ENCODE assay signal across 8 cellular contexts in genomic region chr12:95182868-95183415, GRCh38. TPM values are rescaled to one million over a fixed set of nuclear protein-coding genes. Genes with fewer than 3 reads are reported as not detected.
DNase-seq lines count a peak whose midpoint lies in the region; ATAC-seq, FAIRE-seq and TF ChIP-seq lines count a peak whose summit lies in the region.
"Had no signal": no experiment of that assay in that cellular context is flagged by ENCODE, and none has a peak within 500 bp of the region (broad histone marks: within the 10 kb centered on the region; RNA-seq: fewer than 3 reads in every experiment).

No MANE protein-coding gene starts in this region.

- peaks cover 6% of the 10 kb centered on the region for H3K79me2 ChIP-seq in astrocyte (ENCODE audit: insufficient read depth, low read length)

- peak overlapping the region; percentile 83 for H3K27ac Mint-ChIP-seq in astrocyte (ENCODE audit: unreplicated experiment)

- H3K4me2 ChIP-seq in astrocyte (ENCODE audit: low read length) = peak overlapping the region; percentile 43

- H3K9ac ChIP-seq in astrocyte (ENCODE audit: low read length) = peak overlapping the region; percentile 59

- H3K27ac ChIP-seq in astrocyte (ENCODE audit: low read depth, low read length) = peak overlapping the region; percentile 77
- H3K27ac ChIP-seq in SJCRH30 = no peak overlapping the region

- H3K4me1 Mint-ChIP-seq in astrocyte (ENCODE audit: low read depth, unreplicated experiment) = peaks cover 23% of the 10 kb centered on the region

- no peaks in the 10 kb centered on the region for H3K27me3 Mint-ChIP-seq in astrocyte (ENCODE audit: low read depth, unreplicated experiment)

- H3K4me3 ChIP-seq in astrocyte (ENCODE audit: insufficient read depth, low read depth, low read length) = no peak overlapping the region
- no peak overlapping the region for H3K4me3 ChIP-seq in SJCRH30

- peak; percentile 57 for ATAC-seq in GM18868 (IDR thresholded peaks at IDR 0.05; ENCODE audit: unreplicated experiment)
- ATAC-seq in HG02870 (IDR thresholded peaks at IDR 0.05; ENCODE audit: unreplicated experiment) = peak; percentile 78
- ATAC-seq in HG02973 (IDR thresholded peaks at IDR 0.05; ENCODE audit: unreplicated experiment) = no peak

- no peaks in the 10 kb centered on the region for H4K20me1 ChIP-seq in astrocyte (ENCODE audit: insufficient read depth, low read length)

- peaks cover 9% of the 10 kb centered on the region for H3K36me3 Mint-ChIP-seq in astrocyte (ENCODE audit: low read depth, unreplicated experiment)

- no peak for FAIRE-seq in astrocyte (lab: Jason Lieb, UNC)

- H3K27me3 ChIP-seq in astrocyte (ENCODE audit: insufficient read depth, low read length) = no peaks in the 10 kb centered on the region
- no peaks in the 10 kb centered on the region for H3K27me3 ChIP-seq in SJCRH30

- peak; percentile 97 for DNase-seq in astrocyte (ENCODE audit: low read depth)
- DNase-seq in non-pigmented ciliary epithelial cell (ENCODE audit: low read depth) = peak; percentile 85
- no peak for DNase-seq in NOMO-1 (lab: John Stamatoyannopoulos, UW; ENCODE audit: unreplicated experiment in 2 of 2)
- DNase-seq in SJCRH30 = no peak
- DNase-seq: activated effector memory CD4-positive, alpha-beta T cell treated with Interleukin-2 at 50 U/mL for 16 hours had no signal

- H3K9me3 ChIP-seq in astrocyte (ENCODE audit: insufficient read depth, low read depth, low read length) (no peaks in the 10 kb centered on the region), SJCRH30 (replicated peaks) (no peaks in the 10 kb centered on the region)

- H3K4me3 Mint-ChIP-seq in astrocyte (ENCODE audit: unreplicated experiment) = peak overlapping the region; percentile 50

- H3K36me3 ChIP-seq in astrocyte (ENCODE audit: insufficient read depth, low read length) (no peaks in the 10 kb centered on the region), SJCRH30 (no peaks in the 10 kb centered on the region)

- H3K4me1 ChIP-seq in astrocyte (ENCODE audit: insufficient read depth, low read length) (peaks cover 11% of the 10 kb centered on the region), SJCRH30 (no peaks in the 10 kb centered on the region)

- H3K9me3 Mint-ChIP-seq in astrocyte (ENCODE audit: unreplicated experiment) = no peaks in the 10 kb centered on the region

- peak overlapping the region; percentile 36 for H2AFZ ChIP-seq in astrocyte (ENCODE audit: low read depth, low read length)

- no peak for TF ChIP-seq CTCF in astrocyte (IDR thresholded peaks at IDR 0.05; ENCODE audit: insufficient read depth, low read depth, low read length)

RNA-seq across cellular contexts. Expression of gene FGD6, which starts 34.3 kb away (rescaled TPM):
- 25.3 and 26.5 TPM in 2 replicates for total RNA-seq in astrocyte
- total RNA-seq in SJCRH30 (2014; rRNA removed; shearing (Covaris generic)) = 9.2 and 10.7 TPM in 2 replicates

RNA-seq across cellular contexts. Expression of gene VEZT, which starts 34.7 kb away (rescaled TPM):
- total RNA-seq in astrocyte = 106 and 107 TPM in 2 replicates
- 41.8 and 50.5 TPM in 2 replicates for total RNA-seq in SJCRH30 (2014; rRNA removed; shearing (Covaris generic))

Comparison
In these comparisons a context has a peak if more than half of its experiments do, and no peak if none do; other contexts are left out.
1. DNase-seq: peak in astrocyte (single experiment) and non-pigmented ciliary epithelial cell (single experiment); none in NOMO-1 (0 of 2) and SJCRH30 (0 of 2).